8 cellular contexts compared by ENCODE assay signal in genomic region chrX:67545772-67546495, GRCh38. TPM values are rescaled to one million over a fixed set of nuclear protein-coding genes. Genes with fewer than 3 reads are reported as not detected.
DNase-seq lines count a peak whose midpoint lies in the region; TF ChIP-seq lines count a peak whose summit lies in the region.
"Had no signal": no experiment of that assay in that cellular context is flagged by ENCODE, and none has a peak within 500 bp of the region (broad histone marks: within the 10 kb centered on the region; RNA-seq: fewer than 3 reads in every experiment).

No MANE protein-coding gene starts in this region.

- H3K9ac ChIP-seq in KMS-11 = no peak overlapping the region

- no peaks in the 10 kb centered on the region for H3K36me3 Mint-ChIP-seq in brain

- H3K4me3 Mint-ChIP-seq in brain = peak overlapping the region; percentile 83 to 94 (median 89)
- H3K4me3 Mint-ChIP-seq: activated T-cell treated with anti-CD3 and anti-CD28 coated beads, Interleukin-2, amount 50 U/mL, for 4 hours had no signal

- no peak for TF ChIP-seq POLR2A in testis (IDR thresholded peaks at IDR 0.05)

- peak overlapping the region in 4 of 5 experiments; percentile 47 to 77 (median 63) for H3K27ac Mint-ChIP-seq in brain

- H3K4me2 ChIP-seq in KMS-11 = no peak overlapping the region

- CTCF ChIA-PET in RWPE1 (lab: Yijun Ruan, JAX) = no interaction called here

- peaks cover 15% of the 10 kb centered on the region for H3K4me1 Mint-ChIP-seq in brain

- TF ChIP-seq CTCF in KMS-11 (conservative IDR thresholded peaks at IDR 0.05; ENCODE audit: low read depth, low read length) (no peak), brain (conservative IDR thresholded peaks at IDR 0.05) (no peak), kidney epithelial cell (IDR thresholded peaks at IDR 0.05; ENCODE audit: insufficient read depth, low read length, poor library complexity, severe bottlenecking) (no peak), testis (IDR thresholded peaks at IDR 0.05) (no peak), RWPE1 (conservative IDR thresholded peaks at IDR 0.05; ENCODE audit: low read depth) (no peak)

- H3K4me3 ChIP-seq in KMS-11 (IDR thresholded peaks at IDR 0.05; ENCODE audit: insufficient read depth, low read depth, low read length) (no peak overlapping the region), kidney epithelial cell (ENCODE audit: low read depth, low read length) (peak overlapping the region; percentile 11), testis (peak overlapping the region; percentile 49 to 60)

- no peak overlapping the region for H3K27ac ChIP-seq in KMS-11
- peak overlapping the region; percentile 72 to 82 for H3K27ac ChIP-seq in testis
- no peak overlapping the region for H3K27ac ChIP-seq in RWPE1

- intact Hi-C loops in testis (cut with DNase I; ENCODE audit: low total_unique reads) = no loop called here

- H3K36me3 ChIP-seq in KMS-11 (ENCODE audit: insufficient read depth) (no peaks in the 10 kb centered on the region), kidney epithelial cell (ENCODE audit: control insufficient read depth, insufficient read depth, low read length) (no peaks in the 10 kb centered on the region), testis (ENCODE audit: low read depth, missing control alignments) (no peaks in the 10 kb centered on the region)

- H3K9me3 Mint-ChIP-seq in brain = peaks cover 0 to 9% (median 2%) of the 10 kb centered on the region in 5 experiments
- H3K9me3 Mint-ChIP-seq: activated T-cell treated with anti-CD3 and anti-CD28 coated beads, Interleukin-2, amount 50 U/mL, for 4 hours had no signal

- no peaks in the 10 kb centered on the region for H3K4me1 ChIP-seq in KMS-11 (ENCODE audit: low read depth, poor library complexity, severe bottlenecking)
- no peaks in the 10 kb centered on the region for H3K4me1 ChIP-seq in testis

- H2AFZ ChIP-seq in KMS-11 (ENCODE audit: low read depth) = peak overlapping the region; percentile 38; the same call in 1 of the 2 replicates

- DNase-seq in kidney epithelial cell (ENCODE audit: low read depth) (no peak), testis (no peak), SW480 (ENCODE audit: low spot score) (no peak), RWPE1 (ENCODE audit: low spot score) (no peak)
- DNase-seq in stimulated activated CD4-positive, alpha-beta T cell treated with anti-CD3 and anti-CD28 coated beads, Interleukin-4, amount 100 ng/mL, for 1 hour = no peak
- DNase-seq: activated T-cell treated with anti-CD3 and anti-CD28 coated beads, Interleukin-2, amount 50 U/mL, for 4 hours had no signal

- H3K9me3 ChIP-seq in testis = no peaks in the 10 kb centered on the region

- WGBS in testis, 2 donors = 2% methylated on average over 30 of the region's 46 CpGs; no CpG with 5 or more reads in 1 of the 2 donors

- H4K20me1 ChIP-seq in KMS-11 (ENCODE audit: insufficient read depth) = no peaks in the 10 kb centered on the region

- POLR2A ChIA-PET in RWPE1 (lab: Yijun Ruan, JAX; ENCODE audit: low non-redundant PET) = no interaction called here

- H3K79me2 ChIP-seq in KMS-11 (ENCODE audit: insufficient read depth, low read depth) = no peaks in the 10 kb centered on the region

- H3K27me3 ChIP-seq in KMS-11 (ENCODE audit: insufficient read depth, low read depth) (no peaks in the 10 kb centered on the region), kidney epithelial cell (ENCODE audit: control insufficient read depth, insufficient read depth, low read length) (peaks cover 30% of the 10 kb centered on the region), testis (no peaks in the 10 kb centered on the region)

- peaks cover 13% of the 10 kb centered on the region for H3K27me3 Mint-ChIP-seq in brain

RNA-seq across cellular contexts. Expression of gene AR, which starts 2.1 kb away (rescaled TPM):
- polyA plus RNA-seq in brain (ENCODE audit: insufficient read depth, low read depth, low replicate concordance) = 0.51 TPM
- 0.25 and 0.89 TPM in 2 replicates for total RNA-seq in kidney epithelial cell
- 10 to 100 TPM; 34.3 to 52.3 TPM for total RNA-seq in testis
- polyA plus RNA-seq in testis (ENCODE audit: insufficient read depth, low read depth, low replicate concordance) = 12.0 TPM

Comparison
In these comparisons a context has a peak if more than half of its experiments do, and no peak if none do; other contexts are left out.
1. H3K27ac ChIP-seq: peak in testis (2 of 2); none in KMS-11 (single experiment) and RWPE1 (single experiment).
2. RNA of gene AR, which starts 2.1 kb away (total RNA-seq): 34.3 to 52.3 TPM in testis; 0.25 to 0.89 TPM in kidney epithelial cell; every median in the first group is over 10 times any median in the second.